Comparison of ENCODE assay signal across 1 cellular context in genomic region chr2:74806355-74806839, GRCh38.
TF ChIP-seq lines count a peak whose summit lies in the region.

No MANE protein-coding gene starts in this region.

TF ChIP-seq in HepG2, 621 proteins besides CTCF, POLR2A, EP300 and RAD21 (continued from another document and continues in another):
- no peak for TF ChIP-seq ELK4 (CRISPR knock-in tag; IDR thresholded peaks at IDR 0.05; ENCODE audit: borderline replicate concordance)
- no peak for TF ChIP-seq ZKSCAN1 (IDR thresholded peaks at IDR 0.05; ENCODE audit: low read length)
- no peak for TF ChIP-seq ZNF17 (CRISPR knock-in tag; IDR thresholded peaks at IDR 0.05)
- TF ChIP-seq GATAD1 (CRISPR knock-in tag; IDR thresholded peaks at IDR 0.05) = no peak
- no peak for TF ChIP-seq FIP1L1 (IDR thresholded peaks at IDR 0.05; ENCODE audit: borderline replicate concordance, insufficient read depth, low read depth, low read length)
- TF ChIP-seq TEAD3 (CRISPR knock-in tag; optimal IDR thresholded peaks at IDR 0.05; ENCODE audit: borderline replicate concordance) = peak; percentile 93
- TF ChIP-seq MXD1 (CRISPR knock-in tag; IDR thresholded peaks at IDR 0.05) = no peak
- TF ChIP-seq GABPA (IDR thresholded peaks at IDR 0.05; ENCODE audit: low read depth, low read length) = no peak
- TF ChIP-seq GABPA (CRISPR knock-in tag; IDR thresholded peaks at IDR 0.05; ENCODE audit: low read depth) = no peak
- no peak for TF ChIP-seq TAF15 (IDR thresholded peaks at IDR 0.05; ENCODE audit: low read depth, low read length, poor library complexity, severe bottlenecking)
- TF ChIP-seq TAF1 (CRISPR knock-in tag; IDR thresholded peaks at IDR 0.05) = no peak
- peak; percentile 67 for TF ChIP-seq FOXK2 (IDR thresholded peaks at IDR 0.05)
- TF ChIP-seq THAP9 (CRISPR knock-in tag; IDR thresholded peaks at IDR 0.05; ENCODE audit: borderline replicate concordance) = no peak
- TF ChIP-seq GTF3A (CRISPR knock-in tag; conservative IDR thresholded peaks at IDR 0.05) = no peak
- peak; percentile 31; the same call in 1 of the 2 replicates for TF ChIP-seq PITX1 (CRISPR knock-in tag; IDR thresholded peaks at IDR 0.05)
- TF ChIP-seq, protein P1, sequence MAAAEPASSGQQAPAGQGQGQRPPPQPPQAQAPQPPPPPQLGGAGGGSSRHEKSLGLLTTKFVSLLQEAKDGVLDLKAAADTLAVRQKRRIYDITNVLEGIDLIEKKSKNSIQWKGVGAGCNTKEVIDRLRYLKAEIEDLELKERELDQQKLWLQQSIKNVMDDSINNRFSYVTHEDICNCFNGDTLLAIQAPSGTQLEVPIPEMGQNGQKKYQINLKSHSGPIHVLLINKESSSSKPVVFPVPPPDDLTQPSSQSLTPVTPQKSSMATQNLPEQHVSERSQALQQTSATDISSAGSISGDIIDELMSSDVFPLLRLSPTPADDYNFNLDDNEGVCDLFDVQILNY (CRISPR knock-in tag; conservative IDR thresholded peaks at IDR 0.05) = no peak
- no peak for TF ChIP-seq MAFK (conservative IDR thresholded peaks at IDR 0.05 in 1 of 2, IDR thresholded peaks at IDR 0.05 in 1 of 2; ENCODE audit: low read length in 2 of 2)
- TF ChIP-seq RBM22 (optimal IDR thresholded peaks at IDR 0.05; ENCODE audit: low read length) = no peak
- TF ChIP-seq ZSCAN5A (CRISPR knock-in tag; IDR thresholded peaks at IDR 0.05; ENCODE audit: borderline replicate concordance) = no peak
- no peak for TF ChIP-seq PBX3 (CRISPR knock-in tag; IDR thresholded peaks at IDR 0.05; ENCODE audit: borderline replicate concordance)
- no peak for TF ChIP-seq ZNF704 (CRISPR knock-in tag; IDR thresholded peaks at IDR 0.05; ENCODE audit: borderline replicate concordance)
- no peak for TF ChIP-seq ATF7 (IDR thresholded peaks at IDR 0.05)
- no peak for TF ChIP-seq ATF7 (CRISPR knock-in tag; IDR thresholded peaks at IDR 0.05)
- TF ChIP-seq RARG (CRISPR knock-in tag; IDR thresholded peaks at IDR 0.05; ENCODE audit: low read depth) = no peak
- peak; percentile 71; the same call in 1 of the 2 replicates for TF ChIP-seq POGZ (CRISPR knock-in tag; IDR thresholded peaks at IDR 0.05)
- TF ChIP-seq RARA (CRISPR knock-in tag; IDR thresholded peaks at IDR 0.05) = peak; percentile 68
- no peak for TF ChIP-seq ZIK1 (CRISPR knock-in tag; IDR thresholded peaks at IDR 0.05; ENCODE audit: borderline replicate concordance, low read depth)
- TF ChIP-seq ATRX (CRISPR knock-in tag; IDR thresholded peaks at IDR 0.05; ENCODE audit: borderline replicate concordance) = no peak
- TF ChIP-seq, protein P2, sequence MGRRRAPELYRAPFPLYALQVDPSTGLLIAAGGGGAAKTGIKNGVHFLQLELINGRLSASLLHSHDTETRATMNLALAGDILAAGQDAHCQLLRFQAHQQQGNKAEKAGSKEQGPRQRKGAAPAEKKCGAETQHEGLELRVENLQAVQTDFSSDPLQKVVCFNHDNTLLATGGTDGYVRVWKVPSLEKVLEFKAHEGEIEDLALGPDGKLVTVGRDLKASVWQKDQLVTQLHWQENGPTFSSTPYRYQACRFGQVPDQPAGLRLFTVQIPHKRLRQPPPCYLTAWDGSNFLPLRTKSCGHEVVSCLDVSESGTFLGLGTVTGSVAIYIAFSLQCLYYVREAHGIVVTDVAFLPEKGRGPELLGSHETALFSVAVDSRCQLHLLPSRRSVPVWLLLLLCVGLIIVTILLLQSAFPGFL (CRISPR knock-in tag; IDR thresholded peaks at IDR 0.05) = no peak
- no peak for TF ChIP-seq ZNF329 (CRISPR knock-in tag; IDR thresholded peaks at IDR 0.05; ENCODE audit: low read depth)
- TF ChIP-seq ZNF317 (CRISPR knock-in tag; IDR thresholded peaks at IDR 0.05) = no peak
- no peak for TF ChIP-seq ZNF569 (CRISPR knock-in tag; IDR thresholded peaks at IDR 0.05; ENCODE audit: borderline replicate concordance)
- no peak for TF ChIP-seq KAT8 (CRISPR knock-in tag; IDR thresholded peaks at IDR 0.05)
- TF ChIP-seq ZBTB39 (CRISPR knock-in tag; IDR thresholded peaks at IDR 0.05) = no peak
- TF ChIP-seq CERS6 (CRISPR knock-in tag; IDR thresholded peaks at IDR 0.05) = no peak
- no peak for TF ChIP-seq BCLAF1 (IDR thresholded peaks at IDR 0.05)
- TF ChIP-seq KDM2A (CRISPR knock-in tag; IDR thresholded peaks at IDR 0.05; ENCODE audit: borderline replicate concordance, low read depth) = no peak
- no peak for TF ChIP-seq ZFP91 (CRISPR knock-in tag; IDR thresholded peaks at IDR 0.05; ENCODE audit: borderline replicate concordance)
- no peak for TF ChIP-seq ZFYVE20 (CRISPR knock-in tag; IDR thresholded peaks at IDR 0.05; ENCODE audit: borderline replicate concordance, low read depth)
- no peak for TF ChIP-seq ZNF30 (CRISPR knock-in tag; IDR thresholded peaks at IDR 0.05)
- no peak for TF ChIP-seq ZNF709 (CRISPR knock-in tag; IDR thresholded peaks at IDR 0.05)
